11 cellular contexts compared by ENCODE assay signal in the genomic region with DNA sequence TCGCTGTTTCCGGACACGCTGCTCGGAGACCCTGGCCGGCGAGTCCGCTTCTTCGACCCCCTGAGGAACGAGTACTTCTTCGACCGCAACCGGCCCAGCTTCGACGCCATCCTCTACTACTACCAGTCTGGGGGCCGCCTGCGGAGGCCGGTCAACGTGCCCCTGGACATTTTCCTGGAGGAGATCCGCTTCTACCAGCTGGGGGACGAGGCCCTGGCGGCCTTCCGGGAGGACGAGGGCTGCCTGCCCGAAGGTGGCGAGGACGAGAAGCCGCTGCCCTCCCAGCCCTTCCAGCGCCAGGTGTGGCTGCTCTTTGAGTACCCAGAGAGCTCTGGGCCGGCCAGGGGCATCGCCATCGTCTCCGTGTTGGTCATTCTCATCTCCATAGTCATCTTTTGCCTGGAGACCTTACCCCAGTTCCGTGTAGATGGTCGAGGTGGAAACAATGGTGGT.
A peak's percentile ranks its signal among the peaks of the same experiment; 100 is the strongest.
DNase-seq lines count a peak whose midpoint lies in the region; ATAC-seq, FAIRE-seq and TF ChIP-seq lines count a peak whose summit lies in the region.
"Had no signal": no experiment of that assay in that cellular context is flagged by ENCODE, and none has a peak within 500 bp of the region (broad histone marks: within the 10 kb centered on the region; RNA-seq: fewer than 3 reads in every experiment).

No MANE protein-coding gene starts in this region.

- no peak for FAIRE-seq in GM12891 (lab: Jason Lieb, UNC)

- H3K36me3 ChIP-seq in heart left ventricle, result no peaks in the 10 kb centered on the region
- H3K36me3 ChIP-seq in vagina, result no peaks in the 10 kb centered on the region

- H3K4me3 Mint-ChIP-seq in brain (peak overlapping the region; percentile 81 to 89 (median 82)), natural killer cell (peak overlapping the region; percentile 69)

- peaks cover 71% of the 10 kb centered on the region for H3K4me1 Mint-ChIP-seq in brain
- peaks cover 35% of the 10 kb centered on the region in 2 donors for H3K4me1 Mint-ChIP-seq in natural killer cell

- H3K9me3 Mint-ChIP-seq in brain, result peaks cover 0 to 8% (median 0%) of the 10 kb centered on the region in 5 experiments
- no peaks in the 10 kb centered on the region for H3K9me3 Mint-ChIP-seq in natural killer cell

- H3K9me3 ChIP-seq in heart left ventricle (no peaks in the 10 kb centered on the region), right cardiac atrium (ENCODE audit: control insufficient read depth, low read length) (no peaks in the 10 kb centered on the region), vagina (no peaks in the 10 kb centered on the region)

- H3K36me3 Mint-ChIP-seq in brain (peaks cover 21% of the 10 kb centered on the region), natural killer cell (no peaks in the 10 kb centered on the region)

- TF ChIP-seq CTCF in heart left ventricle (IDR thresholded peaks at IDR 0.05), result no peak
- TF ChIP-seq CTCF in brain (conservative IDR thresholded peaks at IDR 0.05), result no peak
- TF ChIP-seq CTCF in natural killer cell (IDR thresholded peaks at IDR 0.05), result no peak
- TF ChIP-seq CTCF in vagina (IDR thresholded peaks at IDR 0.05), result no peak

- H3K27me3 ChIP-seq in heart left ventricle, result peaks cover 0 to 49% (median 24%) of the 10 kb centered on the region in 9 donors
- H3K27me3 ChIP-seq in right cardiac atrium (ENCODE audit: control insufficient read depth, insufficient read depth), result no peaks in the 10 kb centered on the region
- H3K27me3 ChIP-seq in vagina, result no peaks in the 10 kb centered on the region

- TF ChIP-seq POLR2A in heart left ventricle (IDR thresholded peaks at IDR 0.05) (no peak), vagina (IDR thresholded peaks at IDR 0.05) (no peak), GM12891 (IDR thresholded peaks at IDR 0.05; ENCODE audit: low read depth, low read length) (no peak)

- H3K4me3 ChIP-seq in heart left ventricle, result peak overlapping the region in 11 of 12 donors; percentile 30 to 62 (median 51)
- H3K4me3 ChIP-seq in right cardiac atrium (ENCODE audit: low read length), result no peak overlapping the region
- peak overlapping the region; percentile 30 to 40 for H3K4me3 ChIP-seq in vagina

- H3K27ac ChIP-seq in heart left ventricle, result no peak overlapping the region
- H3K27ac ChIP-seq in right cardiac atrium (ENCODE audit: low read length), result no peak overlapping the region
- no peak overlapping the region for H3K27ac ChIP-seq in vagina
- H3K27ac ChIP-seq: C4-2B had no signal

- H3K27ac Mint-ChIP-seq in brain (peak overlapping the region in 2 of 5 experiments; percentile 49 to 78), natural killer cell (no peak overlapping the region)

- intact Hi-C loops in heart left ventricle (cut with DNase I) (no loop called here), right cardiac atrium (cut with DNase I) (no loop called here), natural killer cell (cut with micrococcal nuclease) (no loop called here), vagina (cut with DNase I) (no loop called here)

- H3K4me1 ChIP-seq in heart left ventricle, result peaks cover 0 to 16% (median 11%) of the 10 kb centered on the region in 12 donors
- no peaks in the 10 kb centered on the region for H3K4me1 ChIP-seq in right cardiac atrium (ENCODE audit: control insufficient read depth, insufficient read depth, low read length)
- H3K4me1 ChIP-seq in vagina, result peaks cover 11% of the 10 kb centered on the region

- H3K27me3 Mint-ChIP-seq in brain (peaks cover 15% of the 10 kb centered on the region), natural killer cell (ENCODE audit: low read depth in 2 of 2) (peaks cover 33 to 43% of the 10 kb centered on the region in 2 donors)

- DNase-seq in heart left ventricle (no peak), right cardiac atrium (no peak), natural killer cell (no peak), vagina (ENCODE audit: extremely low spot score in 2 of 2) (no peak), mucosa of gallbladder (ENCODE audit: low spot score) (no peak), GM12891 (ENCODE audit: insufficient read length, low spot score) (no peak), activated gamma-delta T cell (lab: John Stamatoyannopoulos, UW) (no peak)
- DNase-seq: NCI-H1436 treated with DMSO at 0.1 percent for 48 hours had no signal

- no peak for ATAC-seq in heart left ventricle
- ATAC-seq in right cardiac atrium, result no peak
- ATAC-seq in natural killer cell, result no peak
- ATAC-seq: Panc1 had no signal

- 26 to 51% (median 30%) methylated on average over 7 to 34 of the region's 34 CpGs for WGBS in heart left ventricle, 4 donors
- WGBS in right cardiac atrium, result 25% methylated on average over 34 of the region's 34 CpGs

TF ChIP-seq in GM12891, 5 proteins besides CTCF, POLR2A, EP300 and RAD21:
- TF ChIP-seq TAF1 (IDR thresholded peaks at IDR 0.05; ENCODE audit: low read depth, low read length) (no peak), SPI1 (IDR thresholded peaks at IDR 0.05; ENCODE audit: low read depth, low read length) (no peak), POLR2AphosphoS5 (IDR thresholded peaks at IDR 0.05; ENCODE audit: low read depth, low read length) (no peak), POU2F2 (IDR thresholded peaks at IDR 0.05; ENCODE audit: low read depth, low read length) (no peak), PAX5 (IDR thresholded peaks at IDR 0.05; ENCODE audit: insufficient read depth, low read length, severe bottlenecking) (no peak)
